20 cellular contexts compared by ENCODE assay signal in genomic region chr4:6348408-6348807, GRCh38.
A peak's percentile ranks its signal among the peaks of the same experiment; 100 is the strongest.
DNase-seq lines count a peak whose midpoint lies in the region; ATAC-seq and TF ChIP-seq lines count a peak whose summit lies in the region.
"Had no signal": no experiment of that assay in that cellular context is flagged by ENCODE, and none has a peak within 500 bp of the region (broad histone marks: within the 10 kb centered on the region; RNA-seq: fewer than 3 reads in every experiment).

No MANE protein-coding gene starts in this region.

- H3K36me3 ChIP-seq in heart right ventricle: no peaks in the 10 kb centered on the region
- H3K36me3 ChIP-seq in neuronal stem cell (replicated peaks in 1 of 2; ENCODE audit: control insufficient read depth in 2 of 2, insufficient read depth in 2 of 2, low read length in 2 of 2): no peaks in the 10 kb centered on the region
- H3K36me3 ChIP-seq in trophoblast cell (ENCODE audit: control insufficient read depth in 1 of 2, insufficient read depth in 2 of 2, low read length in 2 of 2): no peaks in the 10 kb centered on the region
- H3K36me3 ChIP-seq: BLaER1 treated with 17β-estradiol and CSF1 and Interleukin-3, amounts not matched to agents 10 nM and 100 nM had no signal

- H2BK15ac ChIP-seq in neuronal stem cell (ENCODE audit: low read length): no peak overlapping the region

- peaks cover 3% of the 10 kb centered on the region for H3K36me3 Mint-ChIP-seq in chondrocyte (ENCODE audit: low read depth)
- H3K36me3 Mint-ChIP-seq: CD8-positive, alpha-beta T cell had no signal

- H4K8ac ChIP-seq in neuronal stem cell (ENCODE audit: low read depth, low read length) (no peak overlapping the region), trophoblast cell (ENCODE audit: low read depth, low read length) (no peak overlapping the region)

- H3K4me3 ChIP-seq in heart right ventricle: no peak overlapping the region
- H3K4me3 ChIP-seq in neuronal stem cell (ENCODE audit: low read length in 2 of 2): no peak overlapping the region
- H3K4me3 ChIP-seq in trophoblast cell (ENCODE audit: low read depth, low read length): peak overlapping the region; percentile 20
- H3K4me3 ChIP-seq: A549; BLaER1 treated with 17β-estradiol and CSF1 and Interleukin-3, amounts not matched to agents 10 nM and 100 nM had no signal

- no peak for ATAC-seq in Right ventricle myocardium inferior
- ATAC-seq in heart right ventricle: no peak
- no peak for ATAC-seq in GM18517 (IDR thresholded peaks at IDR 0.05; ENCODE audit: unreplicated experiment)
- ATAC-seq: A549; CD8-positive, alpha-beta T cell had no signal

- H3K4ac ChIP-seq in neuronal stem cell (ENCODE audit: low read length) (no peak overlapping the region), trophoblast cell (ENCODE audit: low read depth, low read length) (no peak overlapping the region)

- H3K14ac ChIP-seq in neuronal stem cell (ENCODE audit: low read length) (no peak overlapping the region), trophoblast cell (ENCODE audit: low read length) (no peak overlapping the region)

- no peak overlapping the region for H3K23ac ChIP-seq in neuronal stem cell (ENCODE audit: low read depth, low read length, poor library complexity)
- no peak overlapping the region for H3K23ac ChIP-seq in trophoblast cell (ENCODE audit: low read length)

- H3K9me3 Mint-ChIP-seq in chondrocyte (ENCODE audit: low read depth): no peaks in the 10 kb centered on the region
- H3K9me3 Mint-ChIP-seq: CD4-positive, alpha-beta T cell; CD8-positive, alpha-beta T cell had no signal

- whole genome bisulfite sequencing in heart right ventricle, 2 donors: 76 to 81% methylated on average over 4 of the region's 4 CpGs
- WGBS in neuronal stem cell (ENCODE audit: extremely low coverage in 2 of 2, insufficient read length in 2 of 2, insufficient replicate concordance in 1 of 2), 2 donors: no CpG with 5 or more reads among the region's 4 CpGs
- WGBS in trophoblast cell (ENCODE audit: extremely low coverage, insufficient coverage, insufficient read length): no CpG with 5 or more reads among the region's 4 CpGs

- H2AK5ac ChIP-seq in neuronal stem cell (ENCODE audit: low read depth, low read length): no peak overlapping the region
- H2AK5ac ChIP-seq in trophoblast cell (ENCODE audit: low read length): no peak overlapping the region

- no peak overlapping the region for H4K91ac ChIP-seq in neuronal stem cell (ENCODE audit: low read depth, low read length, poor library complexity)
- no peak overlapping the region for H4K91ac ChIP-seq in trophoblast cell (ENCODE audit: low read depth, low read length)

- no peak overlapping the region for H3K4me2 ChIP-seq in neuronal stem cell (ENCODE audit: insufficient read depth, low read length, poor library complexity, severe bottlenecking)
- H3K4me2 ChIP-seq in trophoblast cell (ENCODE audit: low read length): no peak overlapping the region
- H3K4me2 ChIP-seq: A549 had no signal

- no peaks in the 10 kb centered on the region for H3K4me1 Mint-ChIP-seq in chondrocyte (ENCODE audit: low read depth)
- H3K4me1 Mint-ChIP-seq: B cell had no signal

- peak; percentile 8 for DNase-seq in Right ventricle myocardium inferior (ENCODE audit: missing footprints)
- no peak for DNase-seq in heart right ventricle
- DNase-seq in chondrocyte (ENCODE audit: low spot score): peak; percentile 54
- no peak for DNase-seq in neuronal stem cell (ENCODE audit: low spot score)
- DNase-seq in trophoblast cell: no peak
- no peak for DNase-seq in activated CD4-positive, alpha-beta T cell treated with anti-CD3 and anti-CD28 coated beads for 48 hours
- DNase-seq in ureter (ENCODE audit: low spot score): no peak
- DNase-seq: AML-193; Caco-2; Calu3; CD4-positive, alpha-beta T cell; CD8-positive, alpha-beta T cell; DMS79 treated with DMSO at 0.1 percent for 48 hours; GF-D8 had no signal

- H2BK120ac ChIP-seq in neuronal stem cell (ENCODE audit: low read depth, low read length) (no peak overlapping the region), trophoblast cell (ENCODE audit: insufficient read depth, low read length, poor library complexity) (no peak overlapping the region)

- H3K27ac Mint-ChIP-seq in chondrocyte (ENCODE audit: unreplicated experiment): no peak overlapping the region
- H3K27ac Mint-ChIP-seq: B cell; CD4-positive, alpha-beta T cell; CD8-positive, alpha-beta T cell had no signal

- TF ChIP-seq CTCF in heart right ventricle (IDR thresholded peaks at IDR 0.05): no peak
- TF ChIP-seq CTCF in chondrocyte (IDR thresholded peaks at IDR 0.05): no peak

- H4K12ac ChIP-seq in trophoblast cell (ENCODE audit: low read depth, low read length): no peak overlapping the region

- H3K27me3 ChIP-seq in heart right ventricle (peaks cover 0 to 53% (median 22%) of the 10 kb centered on the region in 7 donors), neuronal stem cell (ENCODE audit: control insufficient read depth in 3 of 3, insufficient read depth in 3 of 3, low read depth in 1 of 3, low read length in 3 of 3) (peaks cover 0 to 31% (median 4%) of the 10 kb centered on the region in 3 experiments), trophoblast cell (ENCODE audit: insufficient read depth, low read length) (no peaks in the 10 kb centered on the region)
- H3K27me3 ChIP-seq: BLaER1 treated with 17β-estradiol and CSF1 and Interleukin-3, amounts not matched to agents 10 nM and 100 nM had no signal

- H3K9ac ChIP-seq in neuronal stem cell (ENCODE audit: low read depth, low read length, poor library complexity) (no peak overlapping the region), trophoblast cell (ENCODE audit: low read length) (no peak overlapping the region)
- H3K9ac ChIP-seq: BLaER1 treated with 17β-estradiol and CSF1 and Interleukin-3, amounts not matched to agents 10 nM and 100 nM had no signal

- H3K4me1 ChIP-seq in heart right ventricle (no peaks in the 10 kb centered on the region), neuronal stem cell (ENCODE audit: control insufficient read depth in 2 of 2, insufficient read depth in 1 of 2, low read depth in 1 of 2, low read length in 2 of 2) (no peaks in the 10 kb centered on the region), trophoblast cell (ENCODE audit: control insufficient read depth in 1 of 2, insufficient read depth in 2 of 2, low read length in 2 of 2) (no peaks in the 10 kb centered on the region)
- H3K4me1 ChIP-seq: Caco-2 had no signal

- intact Hi-C loops in Right ventricle myocardium inferior (cut with DNase I) (no loop called here), heart right ventricle (cut with DNase I) (no loop called here)

- peaks cover 39% of the 10 kb centered on the region for H3K27me3 Mint-ChIP-seq in chondrocyte (ENCODE audit: low read depth)

- no peaks in the 10 kb centered on the region for H3K79me2 ChIP-seq in trophoblast cell (ENCODE audit: control insufficient read depth, insufficient read depth, low read length, poor library complexity)

- H3K27ac ChIP-seq in heart right ventricle: no peak overlapping the region
- no peak overlapping the region for H3K27ac ChIP-seq in neuronal stem cell (replicated peaks; ENCODE audit: low read length)
- H3K27ac ChIP-seq in trophoblast cell (ENCODE audit: low read depth, low read length): no peak overlapping the region
- H3K27ac ChIP-seq: 22Rv1; A549; BLaER1 treated with 17β-estradiol and CSF1 and Interleukin-3, amounts not matched to agents 10 nM and 100 nM; C4-2B had no signal

- no peak overlapping the region for H3K18ac ChIP-seq in neuronal stem cell (ENCODE audit: low read length)
- no peak overlapping the region for H3K18ac ChIP-seq in trophoblast cell (ENCODE audit: low read length)

- H3K9me3 ChIP-seq in heart right ventricle (peaks cover 0 to 10% (median 0%) of the 10 kb centered on the region in 11 donors), neuronal stem cell (replicated peaks in 1 of 2; ENCODE audit: control insufficient read depth in 2 of 2, insufficient read depth in 1 of 2, low read depth in 1 of 2, low read length in 2 of 2) (peaks cover 0 to 2% of the 10 kb centered on the region in 2 donors), trophoblast cell (ENCODE audit: insufficient read depth, low read depth, low read length) (peaks cover 8% of the 10 kb centered on the region)
- H3K9me3 ChIP-seq: A549, Caco-2 had no signal

- H3K79me1 ChIP-seq in neuronal stem cell (ENCODE audit: low read depth, low read length) (peaks cover 2% of the 10 kb centered on the region), trophoblast cell (ENCODE audit: low read length) (no peaks in the 10 kb centered on the region)

- H2BK12ac ChIP-seq in neuronal stem cell (ENCODE audit: low read length) (no peak overlapping the region), trophoblast cell (ENCODE audit: low read length) (no peak overlapping the region)

- H3K4me3 Mint-ChIP-seq in chondrocyte (ENCODE audit: unreplicated experiment): no peak overlapping the region
- H3K4me3 Mint-ChIP-seq: B cell; CD4-positive, alpha-beta T cell; CD8-positive, alpha-beta T cell had no signal

- no peak overlapping the region for H2AFZ ChIP-seq in neuronal stem cell (ENCODE audit: low read length)
- no peak overlapping the region for H2AFZ ChIP-seq in trophoblast cell (ENCODE audit: insufficient read depth, low read length, poor library complexity)

- peak overlapping the region; percentile 3 for H2BK5ac ChIP-seq in neuronal stem cell (ENCODE audit: low read length)
- no peak overlapping the region for H2BK5ac ChIP-seq in trophoblast cell (ENCODE audit: low read depth, low read length, poor library complexity)

Comparison
In these comparisons a context has a peak if more than half of its experiments do, and no peak if none do; other contexts are left out.
1. DNase-seq: peak in Right ventricle myocardium inferior (single experiment) and chondrocyte (single experiment); none in heart right ventricle (0 of 2), neuronal stem cell (single experiment), trophoblast cell (0 of 2), activated CD4-positive, alpha-beta T cell treated with anti-CD3 and anti-CD28 coated beads for 48 hours (single experiment) and ureter (single experiment).